Comparison of ENCODE assay signal across 1 cellular context in genomic region chr10:74025380-74025978, GRCh38.
A peak's percentile ranks its signal among the peaks of the same experiment; 100 is the strongest.
TF ChIP-seq lines count a peak whose summit lies in the region.

No MANE protein-coding gene starts in this region.

TF ChIP-seq in HepG2, 621 proteins besides CTCF, POLR2A, EP300 and RAD21:
- TF ChIP-seq DZIP1 (CRISPR knock-in tag; IDR thresholded peaks at IDR 0.05), result no peak
- 0 out of 2 replicates have a peak, but pooled peaks have one; percentile 16 for TF ChIP-seq ZNF770 (CRISPR knock-in tag; IDR thresholded peaks at IDR 0.05)
